Comparison of ENCODE assay signal across 8 cellular contexts in the genomic region with DNA sequence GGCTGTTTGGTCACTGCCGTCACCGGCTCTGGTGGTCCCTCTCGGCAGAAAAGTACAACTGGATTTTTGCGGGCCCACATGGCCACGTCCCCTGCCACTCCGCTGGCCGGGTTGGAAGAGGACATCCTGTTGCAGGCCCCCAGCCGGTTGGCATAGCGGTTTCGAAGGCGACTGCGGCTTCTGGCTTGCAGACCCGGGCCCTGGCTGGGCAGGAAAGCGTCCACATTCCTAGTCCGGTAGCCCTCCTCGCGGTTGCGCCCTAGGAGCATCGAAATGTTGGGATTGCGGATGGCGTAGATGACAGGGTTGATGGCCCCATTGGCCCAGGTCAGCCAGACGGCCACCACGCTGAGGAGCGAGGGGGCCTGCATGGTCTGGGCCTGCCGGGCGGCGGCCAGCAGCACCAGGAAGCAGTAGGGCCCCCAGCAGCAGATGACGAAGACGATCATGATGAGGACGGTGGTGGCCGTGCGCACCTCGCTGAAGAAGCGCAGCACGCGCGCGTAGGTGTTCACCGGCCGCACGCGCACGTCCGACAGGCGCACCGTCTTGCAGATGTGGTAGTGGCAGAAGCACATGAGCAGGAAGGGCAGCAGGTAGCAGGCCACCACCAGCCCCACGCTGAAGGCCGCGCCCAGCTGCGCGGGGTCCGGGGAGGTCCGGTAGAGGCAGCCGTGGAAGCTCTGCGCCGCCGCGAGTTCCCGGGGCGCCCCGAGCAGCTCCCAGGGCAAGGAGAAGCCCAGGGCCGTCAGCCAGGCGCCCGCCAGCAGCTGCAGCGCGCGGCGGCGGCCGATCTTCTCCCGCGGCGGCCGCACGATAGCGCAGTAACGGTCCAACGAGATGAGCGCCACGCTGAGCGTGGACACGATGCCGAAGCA. TPM values are rescaled to one million over a fixed set of nuclear protein-coding genes. Genes with fewer than 3 reads are reported as not detected.
DNase-seq lines count a peak whose midpoint lies in the region; ATAC-seq and TF ChIP-seq lines count a peak whose summit lies in the region.

No MANE protein-coding gene starts in this region.

- peak overlapping the region; percentile 64 to 91 (median 70) for H3K4me3 ChIP-seq in heart right ventricle
- H3K4me3 ChIP-seq in prostate gland = peak overlapping the region; percentile 63 to 66

- H3K27ac ChIP-seq in heart right ventricle (peak overlapping the region in 9 of 10 donors; percentile 41 to 65 (median 60)), prostate gland (peak overlapping the region; percentile 80 to 82)

- intact Hi-C loops in Right ventricle myocardium inferior (cut with DNase I) = no loop called here
- intact Hi-C loops in cardiac septum (cut with DNase I) = loop anchor here (2.0 kb wide), 1 partner anchor 19 kb away; no protein-coding TSS in a partner anchor
- intact Hi-C loops in heart right ventricle (cut with DNase I) = no loop called here
- intact Hi-C loops in prostate gland (cut with DNase I) = no loop called here

- no peak for TF ChIP-seq POLR2A in prostate gland (IDR thresholded peaks at IDR 0.05)

- H3K4me1 ChIP-seq in heart right ventricle (peaks cover 5 to 16% (median 10%) of the 10 kb centered on the region in 9 donors), prostate gland (replicated peaks) (no peaks in the 10 kb centered on the region)

- no peaks in the 10 kb centered on the region for H3K9me3 ChIP-seq in heart right ventricle
- no peaks in the 10 kb centered on the region for H3K9me3 ChIP-seq in prostate gland

- WGBS in heart right ventricle, 2 donors = 26 to 28% methylated on average over 83 of the region's 83 CpGs
- 24% methylated on average over 76 of the region's 83 CpGs for WGBS in prostate gland

- TF ChIP-seq CTCF in heart right ventricle (IDR thresholded peaks at IDR 0.05) (no peak), prostate gland (IDR thresholded peaks at IDR 0.05) (no peak)

- peaks cover 0 to 22% (median 0%) of the 10 kb centered on the region in 9 donors for H3K36me3 ChIP-seq in heart right ventricle
- no peaks in the 10 kb centered on the region for H3K36me3 ChIP-seq in prostate gland

- DNase-seq in Right ventricle myocardium inferior (ENCODE audit: missing footprints) = peak; percentile 69
- no peak for DNase-seq in cardiac septum (ENCODE audit: low spot score)
- peak; percentile 72 for DNase-seq in activated effector memory CD4-positive, alpha-beta T cell treated with anti-CD3 and anti-CD28 coated beads, Interleukin-2, amount 50 U/mL, for 16 hours
- DNase-seq in heart right ventricle = peak in 1 of 2 donors; percentile 37
- no peak for DNase-seq in prostate gland (ENCODE audit: low spot score)
- DNase-seq in NCI-H187 (lab: John Stamatoyannopoulos, UW) = no peak
- no peak for DNase-seq in hippocampal formation (lab: John Stamatoyannopoulos, UW)

- peaks cover 0 to 22% (median 0%) of the 10 kb centered on the region in 7 donors for H3K27me3 ChIP-seq in heart right ventricle
- H3K27me3 ChIP-seq in prostate gland (replicated peaks; ENCODE audit: insufficient read depth) = no peaks in the 10 kb centered on the region

- peak; percentile 60 for ATAC-seq in Right ventricle myocardium inferior
- peak; percentile 26 for ATAC-seq in HG03520 (IDR thresholded peaks at IDR 0.05; ENCODE audit: unreplicated experiment)
- ATAC-seq in heart right ventricle = peak; percentile 30 to 66 (median 40)

RNA-seq across cellular contexts. Expression of gene GPR135, which starts 1.2 kb away (rescaled TPM):
- total RNA-seq in Right ventricle myocardium inferior (1.5 TPM), cardiac septum (3.2 TPM), heart right ventricle (1 to 10 TPM; 1.5 to 2.6 (median 2.2) TPM), prostate gland (10 to 100 TPM in 1 of 2 donors, 1 to 10 TPM in 1; 2.3 to 12.4 TPM)
- polyA plus RNA-seq in heart right ventricle = 1 to 10 TPM in 1 of 2 donors, under 1 TPM in 1; 0.86 to 1.0 TPM

RNA-seq across cellular contexts. Expression of gene L3HYPDH, which starts 20.2 kb away (rescaled TPM):
- total RNA-seq in Right ventricle myocardium inferior (8.8 TPM), cardiac septum (20.3 TPM), heart right ventricle (10 to 100 TPM in 5 of 10 donors, 1 to 10 TPM in 5; 7.5 to 16.6 (median 9.8) TPM), prostate gland (10 to 100 TPM; 34.6 to 50.3 TPM)
- polyA plus RNA-seq in heart right ventricle = 10 to 100 TPM; 11.5 to 15.5 TPM

RNA-seq across cellular contexts. Expression of gene JKAMP, which starts 20.3 kb away (rescaled TPM):
- total RNA-seq in Right ventricle myocardium inferior = 23.7 TPM
- total RNA-seq in cardiac septum = 21.1 TPM
- 10 to 100 TPM; 19.6 to 27.7 (median 26.4) TPM for total RNA-seq in heart right ventricle
- 10 to 100 TPM; 20.3 to 31.9 TPM for polyA plus RNA-seq in heart right ventricle
- 10 to 100 TPM; 73.9 to 86.0 TPM for total RNA-seq in prostate gland

Comparison
In these comparisons a context has a peak if more than half of its experiments do, and no peak if none do; other contexts are left out.
1. DNase-seq: peak in Right ventricle myocardium inferior (single experiment) and activated effector memory CD4-positive, alpha-beta T cell treated with anti-CD3 and anti-CD28 coated beads, Interleukin-2, amount 50 U/mL, for 16 hours (single experiment); none in cardiac septum (single experiment), prostate gland (single experiment), NCI-H187 (0 of 2) and hippocampal formation (0 of 2).
2. Peak in every context shown above with its lines, with median percentiles within 50 percentile points of each other: ATAC-seq.